ENCODE assay signal across 24 cellular contexts in genomic region chr12:2190896-2191533, GRCh38.
"Had no signal": no experiment of that assay in that cellular context is flagged by ENCODE, and none has a peak within 500 bp of the region (broad histone marks: within the 10 kb centered on the region; RNA-seq: fewer than 3 reads in every experiment).

No MANE protein-coding gene starts in this region.

- H3K36me3 Mint-ChIP-seq: naive thymus-derived CD8-positive, alpha-beta T cell; stimulated activated naive B cell treated with anti-CD40 and anti-IgM and Interleukin-4, amounts not matched to agents 10 μg/mL and 1 μg/mL and 100 μg/mL, for 72 hours had no signal

- H3K4me3 ChIP-seq: dorsolateral prefrontal cortex, gastroesophageal sphincter, heart left ventricle, hepatocyte, left lung, right lobe of liver, smooth muscle cell, thoracic aorta, tibial nerve, upper lobe of left lung had no signal

- H3K36me3 ChIP-seq: left lung, right lobe of liver, thoracic aorta, tibial nerve, upper lobe of left lung had no signal

- H3K4me1 ChIP-seq: foreskin keratinocyte, left lung, parathyroid adenoma, right lobe of liver, tibial nerve, upper lobe of left lung had no signal

- H3K27ac Mint-ChIP-seq: progenitor cell of endocrine pancreas; stimulated activated naive B cell treated with anti-CD40 and anti-IgM and Interleukin-4, amounts not matched to agents 10 μg/mL and 1 μg/mL and 100 μg/mL, for 72 hours; stimulated activated naive CD8-positive, alpha-beta T cell treated with anti-CD3 and anti-CD28 coated beads, Interleukin-15, Interleukin-2, amounts not matched to agents 100 ng/mL and 50 ng/mL, for 24 hours had no signal

- H3K27me3 ChIP-seq: dorsolateral prefrontal cortex, foreskin keratinocyte, gastroesophageal sphincter, heart left ventricle, hepatocyte, left lung, right lobe of liver, tibial nerve, upper lobe of left lung had no signal

- H3K9ac ChIP-seq: parathyroid adenoma had no signal

- H3K9me3 ChIP-seq: gastroesophageal sphincter, heart left ventricle, left lung, right lobe of liver, thoracic aorta, tibial nerve, upper lobe of left lung had no signal

- H3K27ac ChIP-seq: dorsolateral prefrontal cortex, epithelial cell of prostate, foreskin keratinocyte, gastroesophageal sphincter, hepatocyte, left lung, parathyroid adenoma, right lobe of liver, thoracic aorta, tibial nerve, upper lobe of left lung had no signal

- H3K9me3 Mint-ChIP-seq: naive thymus-derived CD8-positive, alpha-beta T cell; stimulated activated naive CD8-positive, alpha-beta T cell treated with anti-CD3 and anti-CD28 coated beads, Interleukin-15, Interleukin-2, amounts not matched to agents 100 ng/mL and 50 ng/mL, for 24 hours had no signal

- H2AFZ ChIP-seq: hepatocyte, parathyroid adenoma had no signal

- H3K4me2 ChIP-seq: hepatocyte, smooth muscle cell had no signal

- H3K4me1 Mint-ChIP-seq: naive thymus-derived CD8-positive, alpha-beta T cell had no signal

- H3K4me3 Mint-ChIP-seq: naive thymus-derived CD8-positive, alpha-beta T cell; stimulated activated naive B cell treated with anti-CD40 and anti-IgM and Interleukin-4, amounts not matched to agents 10 μg/mL and 1 μg/mL and 100 μg/mL, for 72 hours; stimulated activated naive CD8-positive, alpha-beta T cell treated with anti-CD3 and anti-CD28 coated beads, Interleukin-15, Interleukin-2, amounts not matched to agents 100 ng/mL and 50 ng/mL, for 24 hours had no signal

- H3K27me3 Mint-ChIP-seq: stimulated activated naive B cell treated with anti-CD40 and anti-IgM and Interleukin-4, amounts not matched to agents 10 μg/mL and 1 μg/mL and 100 μg/mL, for 72 hours; stimulated activated naive CD8-positive, alpha-beta T cell treated with anti-CD3 and anti-CD28 coated beads, Interleukin-15, Interleukin-2, amounts not matched to agents 100 ng/mL and 50 ng/mL, for 24 hours had no signal

- ATAC-seq: esophagus mucosa; foreskin keratinocyte; gastroesophageal sphincter; left lung; naive thymus-derived CD8-positive, alpha-beta T cell; stimulated activated naive B cell treated with anti-CD40 and anti-IgM and Interleukin-4, amounts not matched to agents 10 μg/mL and 1 μg/mL and 100 μg/mL, for 72 hours had no signal

- DNase-seq: cerebellar nuclear complex; dorsolateral prefrontal cortex; effector CD4-positive, alpha-beta T cell; foreskin keratinocyte; heart left ventricle; kidney; left lung; mesendoderm; midbrain; naive thymus-derived CD8-positive, alpha-beta T cell; right lobe of liver; stimulated activated CD4-positive, alpha-beta T cell treated with anti-CD3 and anti-CD28 coated beads, Interleukin-2, amount 100 ng/mL, for 24 hours; stimulated activated naive B cell treated with anti-CD40 and anti-IgM and Interleukin-4, amounts not matched to agents 10 μg/mL and 1 μg/mL and 100 μg/mL, for 72 hours had no signal
